In the genomic region with DNA sequence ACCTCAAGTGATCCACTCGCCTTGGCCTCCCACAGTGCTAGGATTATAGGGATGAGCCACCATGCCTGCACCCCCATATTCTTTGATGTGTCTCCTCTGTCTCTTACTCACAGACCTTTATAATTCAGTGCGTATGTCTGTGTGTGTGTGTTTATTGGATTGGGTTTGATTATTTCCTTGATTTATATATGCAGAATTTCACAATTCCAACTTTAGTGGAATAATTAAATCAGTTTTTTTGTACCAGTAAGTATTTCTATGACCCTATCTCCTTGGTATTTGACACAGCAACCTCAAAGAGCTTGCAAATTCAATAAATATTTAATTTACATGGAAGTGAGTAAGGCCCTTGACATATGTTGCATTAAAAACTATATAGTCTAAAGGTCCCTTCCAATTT, we compare ENCODE assay signal across 20 cellular contexts.
DNase-seq lines count a peak whose midpoint lies in the region; ATAC-seq, FAIRE-seq and TF ChIP-seq lines count a peak whose summit lies in the region.
"Had no signal": no experiment of that assay in that cellular context is flagged by ENCODE, and none has a peak within 500 bp of the region (broad histone marks: within the 10 kb centered on the region; RNA-seq: fewer than 3 reads in every experiment).

No MANE protein-coding gene starts in this region.

- no peaks in the 10 kb centered on the region for H3K4me1 Mint-ChIP-seq in endodermal cell
- H3K4me1 Mint-ChIP-seq: CD4-positive, CD25-positive, alpha-beta regulatory T cell had no signal

- H3K4me1 ChIP-seq in endodermal cell (ENCODE audit: control insufficient read depth, insufficient read depth, low read length) (no peaks in the 10 kb centered on the region), breast epithelium (no peaks in the 10 kb centered on the region)

- peak; percentile 56 for DNase-seq in ELR (ENCODE audit: low read depth)
- peak; percentile 42 for DNase-seq in amniotic epithelial cell (ENCODE audit: low read depth)
- DNase-seq in fibroblast of villous mesenchyme (ENCODE audit: low read depth), result peak; percentile 45
- DNase-seq in urothelium cell line (ENCODE audit: low spot score), result no peak
- DNase-seq in NCI-H748 (lab: John Stamatoyannopoulos, UW; ENCODE audit: unreplicated experiment), result no peak
- no peak for DNase-seq in endodermal cell
- no peak for DNase-seq in breast epithelium (ENCODE audit: low spot score in 2 of 2)
- no peak for DNase-seq in left colon
- DNase-seq: AML-193; CD4-positive, CD25-positive, alpha-beta regulatory T cell; GDM1; GOT3; Kasumi-1; NCI-H1105 treated with DMSO at 0.1 percent for 48 hours; NCI-H187 treated with DMSO at 0.1 percent for 48 hours; NCI-H2171 had no signal

- no peak for TF ChIP-seq CTCF in fibroblast of villous mesenchyme (IDR thresholded peaks at IDR 0.05; ENCODE audit: insufficient read depth, low read depth, low read length)
- TF ChIP-seq CTCF in endodermal cell (conservative IDR thresholded peaks at IDR 0.05), result no peak
- no peak for TF ChIP-seq CTCF in breast epithelium (IDR thresholded peaks at IDR 0.05)

- H3K27me3 ChIP-seq in endodermal cell (ENCODE audit: control insufficient read depth, insufficient read depth, low read length, poor library complexity, severe bottlenecking), result no peaks in the 10 kb centered on the region
- H3K27me3 ChIP-seq in breast epithelium, result no peaks in the 10 kb centered on the region

- peak; percentile 23 for FAIRE-seq in urothelium cell line (lab: Jason Lieb, UNC)
- FAIRE-seq: HepG2 had no signal

- no peak overlapping the region for H3K27ac ChIP-seq in endodermal cell (ENCODE audit: low read depth, low read length)
- H3K27ac ChIP-seq in breast epithelium, result peak overlapping the region in 1 of 2 donors; percentile 19
- H3K27ac ChIP-seq: SK-N-MC had no signal

- H3K27ac Mint-ChIP-seq in endodermal cell, result no peak overlapping the region
- H3K27ac Mint-ChIP-seq: CD4-positive, CD25-positive, alpha-beta regulatory T cell had no signal

- no peak overlapping the region for H3K4me3 Mint-ChIP-seq in endodermal cell
- H3K4me3 Mint-ChIP-seq: CD4-positive, CD25-positive, alpha-beta regulatory T cell had no signal

- H3K36me3 ChIP-seq in endodermal cell (ENCODE audit: control insufficient read depth, insufficient read depth, low read length), result no peaks in the 10 kb centered on the region
- no peaks in the 10 kb centered on the region for H3K36me3 ChIP-seq in breast epithelium

- H3K9me3 ChIP-seq in endodermal cell (ENCODE audit: control insufficient read depth, low read length) (peaks cover 10% of the 10 kb centered on the region), breast epithelium (peaks cover 0 to 4% of the 10 kb centered on the region in 2 donors)

- no peaks in the 10 kb centered on the region for H3K36me3 Mint-ChIP-seq in endodermal cell (ENCODE audit: low read depth)
- H3K36me3 Mint-ChIP-seq: CD4-positive, CD25-positive, alpha-beta regulatory T cell had no signal

- intact Hi-C loops in breast epithelium (cut with DNase I; ENCODE audit: low total_unique reads) (no loop called here), left colon (cut with DNase I, micrococcal nuclease) (no loop called here)

- no peak for ATAC-seq in left colon
- ATAC-seq: HepG2, Panc1, Right ventricle myocardium inferior had no signal

- no peak overlapping the region for H3K9ac ChIP-seq in endodermal cell (ENCODE audit: extremely low read depth, low read length, poor library complexity, severe bottlenecking)

- WGBS in endodermal cell (ENCODE audit: insufficient coverage in 1 of 2, insufficient read length in 1 of 2), 2 experiments, result 93 to 100% methylated on average over 1 of the region's 2 CpGs

- H3K27me3 Mint-ChIP-seq in endodermal cell (ENCODE audit: insufficient read depth), result no peaks in the 10 kb centered on the region
- H3K27me3 Mint-ChIP-seq: CD4-positive, CD25-positive, alpha-beta regulatory T cell had no signal

- no peak overlapping the region for H3K4me3 ChIP-seq in fibroblast of villous mesenchyme (ENCODE audit: low read depth, low read length)
- H3K4me3 ChIP-seq in endodermal cell (ENCODE audit: low read length), result no peak overlapping the region
- no peak overlapping the region for H3K4me3 ChIP-seq in breast epithelium
- H3K4me3 ChIP-seq: SK-N-MC had no signal

- TF ChIP-seq POLR2A in breast epithelium (IDR thresholded peaks at IDR 0.05), result no peak

- H3K9me3 Mint-ChIP-seq in endodermal cell, result no peaks in the 10 kb centered on the region

Comparison
In these comparisons a context has a peak if more than half of its experiments do, and no peak if none do; other contexts are left out.
1. DNase-seq: peak in ELR (single experiment), amniotic epithelial cell (single experiment) and fibroblast of villous mesenchyme (single experiment); none in urothelium cell line (single experiment), NCI-H748 (single experiment), endodermal cell (single experiment), breast epithelium (0 of 2) and left colon (0 of 2).